Comparison of ENCODE assay signal across 12 cellular contexts in genomic region chr7:11833431-11833830, GRCh38. TPM values are rescaled to one million over a fixed set of nuclear protein-coding genes. Genes with fewer than 3 reads are reported as not detected.
DNase-seq lines count a peak whose midpoint lies in the region; TF ChIP-seq lines count a peak whose summit lies in the region.
"Had no signal": no experiment of that assay in that cellular context is flagged by ENCODE, and none has a peak within 500 bp of the region (broad histone marks: within the 10 kb centered on the region; RNA-seq: fewer than 3 reads in every experiment).

No MANE protein-coding gene starts in this region.

- H3K9me2 ChIP-seq in PC-9 (ENCODE audit: insufficient read depth) = no peaks in the 10 kb centered on the region

- H3K18ac ChIP-seq in mesenchymal stem cell (ENCODE audit: low read depth in 1 of 2, low read length in 2 of 2) = no peak overlapping the region

- intact Hi-C loops in PC-9 (cut with micrococcal nuclease; ENCODE audit: unreplicated experiment) = no loop called here

- H2BK5ac ChIP-seq in mesenchymal stem cell (ENCODE audit: low read depth, low read length, poor library complexity, severe bottlenecking) = no peak overlapping the region

- H3K4me3 Mint-ChIP-seq in nephron (peak overlapping the region in 2 of 3 experiments; percentile 29 to 57), chondrocyte (ENCODE audit: unreplicated experiment) (no peak overlapping the region)

- no peaks in the 10 kb centered on the region for H3F3A ChIP-seq in PC-9 (ENCODE audit: insufficient read depth, low read depth)

- no peaks in the 10 kb centered on the region for H4K20me1 ChIP-seq in PC-9 (ENCODE audit: insufficient read depth)

- H3K36me3 ChIP-seq in PC-9 (ENCODE audit: low read depth) = no peaks in the 10 kb centered on the region
- no peaks in the 10 kb centered on the region for H3K36me3 ChIP-seq in mesenchymal stem cell (ENCODE audit: control insufficient read depth in 1 of 2, insufficient read depth in 2 of 2, low read depth in 1 of 2, low read length in 2 of 2)
- H3K36me3 ChIP-seq: cardiac muscle cell had no signal

- H3K4me1 ChIP-seq in PC-9 (replicated peaks; ENCODE audit: insufficient read depth) (no peaks in the 10 kb centered on the region; the same call in 1 of the 2 replicates), mesenchymal stem cell (ENCODE audit: control insufficient read depth, insufficient read depth, low read depth, low read length) (peaks cover 2% of the 10 kb centered on the region)

- H3K9me3 Mint-ChIP-seq in nephron = peaks cover 3% of the 10 kb centered on the region
- peaks cover 11% of the 10 kb centered on the region for H3K9me3 Mint-ChIP-seq in chondrocyte (ENCODE audit: low read depth)
- H3K9me3 Mint-ChIP-seq: CD4-positive, alpha-beta memory T cell had no signal

- H3K36me3 Mint-ChIP-seq in nephron (ENCODE audit: low read depth) (peaks cover 3% of the 10 kb centered on the region), chondrocyte (ENCODE audit: low read depth) (no peaks in the 10 kb centered on the region)
- H3K36me3 Mint-ChIP-seq: CD4-positive, alpha-beta memory T cell had no signal

- BruUV-seq in PC-9 (replicated peaks; lab: Mats Ljungman, UMichigan) = no TSS peak

- H2BK15ac ChIP-seq in mesenchymal stem cell (ENCODE audit: low read depth, poor library complexity, severe bottlenecking) = no peak overlapping the region

- no peak overlapping the region for H3K23ac ChIP-seq in mesenchymal stem cell (ENCODE audit: low read length in 2 of 2)

- H3K4me1 Mint-ChIP-seq in nephron (peaks cover 25% of the 10 kb centered on the region), chondrocyte (ENCODE audit: low read depth) (peaks cover 14% of the 10 kb centered on the region)

- POLR2A ChIA-PET in PC-9 (lab: Charles Lee; ENCODE audit: unreplicated experiment) = no interaction called here

- H3K14ac ChIP-seq in mesenchymal stem cell (ENCODE audit: low read length in 2 of 2) = no peak overlapping the region

- H4K91ac ChIP-seq in mesenchymal stem cell (ENCODE audit: low read length) = no peak overlapping the region

- H3K27me3 ChIP-seq in PC-9 (ENCODE audit: insufficient read depth, low read depth) (no peaks in the 10 kb centered on the region), mesenchymal stem cell (ENCODE audit: control insufficient read depth in 1 of 2, insufficient read depth in 1 of 2, low read length in 2 of 2) (peaks cover 0 to 7% of the 10 kb centered on the region in 2 experiments)

- CTCF ChIA-PET in PC-9 (lab: Charles Lee) = no interaction called here

- H3K4me2 ChIP-seq in PC-9 (no peak overlapping the region), mesenchymal stem cell (ENCODE audit: low read length, poor library complexity, severe bottlenecking) (no peak overlapping the region)

- H3K27ac ChIP-seq in PC-9 (no peak overlapping the region), mesenchymal stem cell (ENCODE audit: low read length, poor library complexity, severe bottlenecking) (no peak overlapping the region)
- H3K27ac ChIP-seq: cardiac muscle cell had no signal

- no peak overlapping the region for H2AK5ac ChIP-seq in mesenchymal stem cell (ENCODE audit: low read length, severe bottlenecking)

- WGBS in mesenchymal stem cell = 28% methylated on average over 5 of the region's 6 CpGs

- H3K9me3 ChIP-seq in PC-9 (ENCODE audit: insufficient read depth, low read depth) (0 out of 2 replicates have a peak, but pooled peaks cover 3% of the 10 kb centered on the region), mesenchymal stem cell (ENCODE audit: control insufficient read depth, low read length) (no peaks in the 10 kb centered on the region)

- peak overlapping the region in 2 of 3 experiments; percentile 53 to 63 for H3K27ac Mint-ChIP-seq in nephron
- no peak overlapping the region for H3K27ac Mint-ChIP-seq in chondrocyte (ENCODE audit: unreplicated experiment)
- H3K27ac Mint-ChIP-seq: CD4-positive, alpha-beta memory T cell had no signal

- H3K4ac ChIP-seq in mesenchymal stem cell (ENCODE audit: low read depth in 1 of 2, low read length in 2 of 2) = no peak overlapping the region

- peak; percentile 78 for DNase-seq in DMS53 treated with DMSO at 0.1 percent for 48 hours (lab: John Stamatoyannopoulos, UW; ENCODE audit: unreplicated experiment)
- DNase-seq in NCI-H146 (lab: John Stamatoyannopoulos, UW) = peak; percentile 55
- no peak for DNase-seq in PC-9
- no peak for DNase-seq in AG08396 (ENCODE audit: low spot score)
- DNase-seq in chondrocyte (ENCODE audit: low spot score) = no peak
- DNase-seq in mesenchymal stem cell = no peak
- DNase-seq in activated CD4-positive, alpha-beta T cell treated with anti-CD3 and anti-CD28 coated beads, Interleukin-2, amount 50 U/mL, for 1 hour = no peak
- DNase-seq: activated CD4-positive, alpha-beta T cell treated with anti-CD3 and anti-CD28 coated beads for 4 hours; activated effector memory CD4-positive, alpha-beta T cell treated with Interleukin-2 at 50 U/mL for 16 hours; CD4-positive, alpha-beta memory T cell had no signal

- H2BK120ac ChIP-seq in mesenchymal stem cell (ENCODE audit: low read depth, low read length) = no peak overlapping the region

- H3K9ac ChIP-seq in mesenchymal stem cell (ENCODE audit: low read length) = no peak overlapping the region

- no peaks in the 10 kb centered on the region for H3K79me2 ChIP-seq in PC-9 (ENCODE audit: low read depth)

- H2AFZ ChIP-seq in PC-9 (peak overlapping the region; percentile 49; the same call in 1 of the 2 replicates), mesenchymal stem cell (ENCODE audit: low read depth, low read length) (no peak overlapping the region)

- no peak overlapping the region for H2BK12ac ChIP-seq in mesenchymal stem cell (ENCODE audit: low read length in 2 of 2)

- H4K8ac ChIP-seq in mesenchymal stem cell (ENCODE audit: low read length) = no peak overlapping the region

- H3K79me1 ChIP-seq in mesenchymal stem cell (replicated peaks; ENCODE audit: low read length, poor library complexity, severe bottlenecking) = no peaks in the 10 kb centered on the region

- TF ChIP-seq CTCF in PC-9 (conservative IDR thresholded peaks at IDR 0.05) (no peak), nephron (IDR thresholded peaks at IDR 0.05; ENCODE audit: unreplicated experiment in 3 of 3) (no peak), chondrocyte (IDR thresholded peaks at IDR 0.05) (no peak)

- H3K27me3 Mint-ChIP-seq in nephron (ENCODE audit: low read depth) = peaks cover 3% of the 10 kb centered on the region
- peaks cover 14% of the 10 kb centered on the region for H3K27me3 Mint-ChIP-seq in chondrocyte (ENCODE audit: low read depth)

- H3K4me3 ChIP-seq in PC-9 (no peak overlapping the region), mesenchymal stem cell (ENCODE audit: insufficient read depth in 1 of 2, low read depth in 1 of 2, low read length in 2 of 2) (no peak overlapping the region)
- H3K4me3 ChIP-seq: cardiac muscle cell had no signal

RNA-seq across cellular contexts. Expression of gene THSD7A, which starts 1.4 kb away (rescaled TPM):
- 1.6 and 4.0 TPM in 2 replicates for total RNA-seq in PC-9 (2021)
- total RNA-seq in chondrocyte = 0.35 to 2.7 TPM in 2 of 3 replicates, not detected in the other
- 1.5 TPM for polyA plus RNA-seq in mesenchymal stem cell (2013, experiment 1 of 2)
- polyA plus RNA-seq in mesenchymal stem cell (2013, experiment 2 of 2) = 1.7 TPM
- total RNA-seq: CD4-positive, alpha-beta memory T cell had no signal
- polyA plus RNA-seq: CD4-positive, alpha-beta memory T cell had no signal

Comparison
In these comparisons a context has a peak if more than half of its experiments do, and no peak if none do; other contexts are left out.
1. DNase-seq: peak in DMS53 treated with DMSO at 0.1 percent for 48 hours (single experiment) and NCI-H146 (single experiment); none in PC-9 (0 of 2), AG08396 (single experiment), chondrocyte (single experiment), mesenchymal stem cell (single experiment) and activated CD4-positive, alpha-beta T cell treated with anti-CD3 and anti-CD28 coated beads, Interleukin-2, amount 50 U/mL, for 1 hour (single experiment).